ENCODE assay signal across 8 cellular contexts in genomic region chr12:6607751-6608591, GRCh38. TPM values are rescaled to one million over a fixed set of nuclear protein-coding genes. Genes with fewer than 3 reads are reported as not detected.
DNase-seq lines count a peak whose midpoint lies in the region; ATAC-seq and TF ChIP-seq lines count a peak whose summit lies in the region.

No MANE protein-coding gene starts in this region.

- RAD21 ChIA-PET in HCT116 (lab: Charles Lee; ENCODE audit: low non-redundant PET in 1 of 2, low total read pairs in 2 of 2, uncharacterized antibody in 2 of 2, unreplicated experiment in 2 of 2) = no interaction called here

- in situ Hi-C loops in Caki2 (cut with HindIII; ENCODE audit: low pct_unique_long_range_greater_than_20kb, low sequenced_read_pairs) (no loop called here), T47D (cut with HindIII; ENCODE audit: low pct_unique_long_range_greater_than_20kb, low sequenced_read_pairs) (no loop called here)

- peaks cover 37% of the 10 kb centered on the region for H3K79me2 ChIP-seq in HCT116 (ENCODE audit: insufficient read depth, low read length)

- H3K4me3 ChIP-seq in HCT116 (replicated peaks in 1 of 2; ENCODE audit: low read depth in 1 of 2, low read length in 2 of 2) (peak overlapping the region; percentile 30 to 41), left lung (no peak overlapping the region)

- H3K36me3 ChIP-seq in HCT116 (ENCODE audit: control insufficient read depth in 1 of 2, insufficient read depth in 2 of 2, low read length in 2 of 2) (peaks cover 9 to 20% of the 10 kb centered on the region in 2 experiments), left lung (no peaks in the 10 kb centered on the region)

- H3K27me3 ChIP-seq in HCT116 (ENCODE audit: insufficient read depth, low read length) = no peaks in the 10 kb centered on the region
- H3K27me3 ChIP-seq in left lung = no peaks in the 10 kb centered on the region

- H2AFZ ChIP-seq in HCT116 (ENCODE audit: low read depth, low read length, poor library complexity, severe bottlenecking) = peak overlapping the region; percentile 80

- H3K9me3 Mint-ChIP-seq in stimulated activated naive B cell treated with anti-CD40 and anti-IgM and Interleukin-4, amounts not matched to agents 10 μg/mL and 1 μg/mL and 100 μg/mL, for 72 hours = no peaks in the 10 kb centered on the region

- H3K4me3 Mint-ChIP-seq in stimulated activated naive B cell treated with anti-CD40 and anti-IgM and Interleukin-4, amounts not matched to agents 10 μg/mL and 1 μg/mL and 100 μg/mL, for 72 hours = no peak overlapping the region

- no peaks in the 10 kb centered on the region for H3K9me2 ChIP-seq in HCT116 (ENCODE audit: insufficient read depth)

- H3K4me1 ChIP-seq in HCT116 (ENCODE audit: control insufficient read depth in 1 of 2, insufficient read depth in 2 of 2, low read length in 2 of 2) (peaks cover 48 to 59% of the 10 kb centered on the region in 2 experiments), left lung (peaks cover 33 to 47% of the 10 kb centered on the region in 2 donors)

- TF ChIP-seq CTCF in HCT116 (IDR thresholded peaks at IDR 0.05 in 2 of 3, conservative IDR thresholded peaks at IDR 0.05 in 1 of 3; ENCODE audit: borderline replicate concordance in 1 of 3, insufficient read depth in 1 of 3, low read depth in 2 of 3, low read length in 2 of 3) = no peak
- no peak for TF ChIP-seq CTCF in left lung (IDR thresholded peaks at IDR 0.05)

- POLR2A ChIA-PET in HCT116 (lab: Charles Lee) = interaction anchor here (0.6 to 1.6 kb wide), 8 partner anchors 68 to 336 kb away, joined by 3 to 6 read pairs (median 4); partner anchors contain the start of genes C12orf57, GAPDH, RNU7-1 and ZNF384

- DNase-seq in Caki2 (ENCODE audit: low read depth) (peak; percentile 86), HCT116 (ENCODE audit: low read depth, low spot score) (peak; percentile 92), NCI-H2081 (lab: John Stamatoyannopoulos, UW) (peak; percentile 90 to 91), T-helper 1 cell (peak; percentile 44 to 79 (median 63)), T47D (ENCODE audit: low read depth in 1 of 2, low spot score in 1 of 2) (peak; percentile 18 to 92), left lung (no peak)
- peak; percentile 65 for DNase-seq in stimulated activated naive B cell treated with anti-CD40 and anti-IgM and Interleukin-4, amounts not matched to agents 10 μg/mL and 1 μg/mL and 100 μg/mL, for 72 hours

- no peaks in the 10 kb centered on the region for H3K27me3 Mint-ChIP-seq in stimulated activated naive B cell treated with anti-CD40 and anti-IgM and Interleukin-4, amounts not matched to agents 10 μg/mL and 1 μg/mL and 100 μg/mL, for 72 hours

- H3K36me3 Mint-ChIP-seq in stimulated activated naive B cell treated with anti-CD40 and anti-IgM and Interleukin-4, amounts not matched to agents 10 μg/mL and 1 μg/mL and 100 μg/mL, for 72 hours = peaks cover 22 to 27% of the 10 kb centered on the region in 2 donors

- ATAC-seq in HCT116 (peak; percentile 75), left lung (peak; percentile 30), HG03139 (IDR thresholded peaks at IDR 0.05; ENCODE audit: unreplicated experiment) (no peak)
- peak; percentile 52 to 60 for ATAC-seq in stimulated activated naive B cell treated with anti-CD40 and anti-IgM and Interleukin-4, amounts not matched to agents 10 μg/mL and 1 μg/mL and 100 μg/mL, for 72 hours (replicated peaks)

- H3K4me2 ChIP-seq in HCT116 (ENCODE audit: low read length) = peak overlapping the region; percentile 69

- H4K20me1 ChIP-seq in HCT116 (ENCODE audit: insufficient read depth) = no peaks in the 10 kb centered on the region; the same call in 1 of the 2 replicates

- TF ChIP-seq RAD21 in HCT116 (IDR thresholded peaks at IDR 0.05; ENCODE audit: low read depth) = no peak

- peak overlapping the region; percentile 37 for H3K9ac ChIP-seq in HCT116 (ENCODE audit: low read length)

- no peaks in the 10 kb centered on the region for H3K9me3 ChIP-seq in HCT116 (ENCODE audit: control insufficient read depth in 1 of 2, insufficient read depth in 1 of 2, low read depth in 1 of 2, low read length in 2 of 2)
- no peaks in the 10 kb centered on the region for H3K9me3 ChIP-seq in left lung

- BruUV-seq in HCT116 (replicated peaks; lab: Mats Ljungman, UMichigan) = no TSS peak

- intact Hi-C loops in HCT116 (cut with micrococcal nuclease) (loop anchor here (2.0 to 5.0 kb wide), 3 partner anchors 41 to 244 kb away; partner anchors contain the start of genes CDCA3, ING4, NOP2 and USP5), left lung (cut with DNase I) (no loop called here)

- peaks cover 50 to 63% of the 10 kb centered on the region in 2 donors for H3K4me1 Mint-ChIP-seq in stimulated activated naive B cell treated with anti-CD40 and anti-IgM and Interleukin-4, amounts not matched to agents 10 μg/mL and 1 μg/mL and 100 μg/mL, for 72 hours

- H3K27ac ChIP-seq in HCT116 (ENCODE audit: low read depth, low read length) (peak overlapping the region; percentile 77), left lung (peak overlapping the region; percentile 55 to 61)

- no peak overlapping the region for H3K27ac Mint-ChIP-seq in stimulated activated naive B cell treated with anti-CD40 and anti-IgM and Interleukin-4, amounts not matched to agents 10 μg/mL and 1 μg/mL and 100 μg/mL, for 72 hours

- CTCF ChIA-PET in HCT116 (lab: Charles Lee) = interaction anchor here (0.6 to 1.3 kb wide), 3 partner anchors 68 to 81 kb away, joined by 3 to 5 read pairs (median 3); partner anchors contain the start of gene ZNF384

- TF ChIP-seq POLR2A in HCT116 (IDR thresholded peaks at IDR 0.05; ENCODE audit: borderline replicate concordance, extremely low read depth, insufficient read depth, insufficient read length) = no peak

TF ChIP-seq in HCT116, 20 proteins besides CTCF, POLR2A, EP300 and RAD21 (continues in another document):
- TF ChIP-seq SRF (IDR thresholded peaks at IDR 0.05; ENCODE audit: low read depth) (no peak), EZH2 (IDR thresholded peaks at IDR 0.05) (no peak), TCF7L2 (IDR thresholded peaks at IDR 0.05; ENCODE audit: borderline replicate concordance, extremely low read depth, insufficient read depth, insufficient read length) (no peak), FOSL1 (IDR thresholded peaks at IDR 0.05; ENCODE audit: low read depth) (no peak), ZNF274 (IDR thresholded peaks at IDR 0.05; ENCODE audit: low read depth, low read length) (no peak), CEBPB (IDR thresholded peaks at IDR 0.05; ENCODE audit: low read depth) (no peak), POLR2AphosphoS5 (IDR thresholded peaks at IDR 0.05; ENCODE audit: low read depth, low read length) (no peak), CBX3 (IDR thresholded peaks at IDR 0.05; ENCODE audit: low read depth) (no peak), ATF3 (IDR thresholded peaks at IDR 0.05) (no peak), JUND (IDR thresholded peaks at IDR 0.05) (no peak), YY1 (IDR thresholded peaks at IDR 0.05; ENCODE audit: extremely low read depth, insufficient replicate concordance, low read depth, low read length) (no peak), SP1 (IDR thresholded peaks at IDR 0.05; ENCODE audit: low read depth) (no peak), SIN3A (IDR thresholded peaks at IDR 0.05; ENCODE audit: low read depth) (no peak), EGR1 (IDR thresholded peaks at IDR 0.05; ENCODE audit: low read depth) (no peak)

RNA-seq across cellular contexts. Expression of gene CHD4, which starts 0.8 kb away (rescaled TPM):
- 122 and 157 TPM in 2 replicates for total RNA-seq in Caki2 (2014; rRNA removed; shearing (Covaris generic); ENCODE audit: low replicate concordance)
- total RNA-seq in HCT116 (2021; ENCODE audit: unreplicated experiment) (342 TPM), left lung (100 to 1,000 TPM; 159 to 171 TPM)
- polyA plus RNA-seq in HCT116 (2012) = 163 and 189 TPM in 2 replicates

RNA-seq across cellular contexts. Expression of gene LPAR5, which starts 27.8 kb away (rescaled TPM):
- not detected in 2 replicates for total RNA-seq in Caki2 (2014; rRNA removed; shearing (Covaris generic); ENCODE audit: low replicate concordance)
- total RNA-seq in HCT116 (2021; ENCODE audit: unreplicated experiment) (5.2 TPM), left lung (1 to 10 TPM; 1.5 to 2.0 TPM)
- polyA plus RNA-seq in HCT116 (2012) = 5.4 and 6.1 TPM in 2 replicates

RNA-seq across cellular contexts. Expression of gene ACRBP, which starts 39.3 kb away (rescaled TPM):
- 1.9 TPM in 1 of 2 replicates, not detected in the other for total RNA-seq in Caki2 (2014; rRNA removed; shearing (Covaris generic); ENCODE audit: low replicate concordance)
- total RNA-seq in HCT116 (2021; ENCODE audit: unreplicated experiment) = 1.0 TPM
- polyA plus RNA-seq in HCT116 (2012) = 0.98 and 1.4 TPM in 2 replicates
- total RNA-seq in left lung = 1 to 10 TPM; 4.9 to 6.3 TPM

RNA-seq across cellular contexts. Expression of gene NOP2, which starts 39.9 kb away (rescaled TPM):
- total RNA-seq in Caki2 (2014; rRNA removed; shearing (Covaris generic); ENCODE audit: low replicate concordance) = 24.8 and 56.0 TPM in 2 replicates
- total RNA-seq in HCT116 (2021; ENCODE audit: unreplicated experiment) (108 TPM), left lung (10 to 100 TPM; 23.4 to 48.1 TPM)
- 72.5 and 78.0 TPM in 2 replicates for polyA plus RNA-seq in HCT116 (2012)

RNA-seq across cellular contexts. Expression of gene IFFO1, which starts 52.1 kb away (rescaled TPM):
- 15.3 and 15.9 TPM in 2 replicates for total RNA-seq in Caki2 (2014; rRNA removed; shearing (Covaris generic); ENCODE audit: low replicate concordance)
- total RNA-seq in HCT116 (2021; ENCODE audit: unreplicated experiment) (0.34 TPM), left lung (10 to 100 TPM; 15.2 to 27.9 TPM)
- polyA plus RNA-seq in HCT116 (2012) = 0.14 and 0.17 TPM in 2 replicates

Comparison
In these comparisons a context has a peak if more than half of its experiments do, and no peak if none do; other contexts are left out.
1. DNase-seq: peak in Caki2 (single experiment), HCT116 (single experiment), NCI-H2081 (2 of 2), T-helper 1 cell (5 of 5), T47D (2 of 2) and stimulated activated naive B cell treated with anti-CD40 and anti-IgM and Interleukin-4, amounts not matched to agents 10 μg/mL and 1 μg/mL and 100 μg/mL, for 72 hours (single experiment); none in left lung (0 of 2).
2. H3K4me3 ChIP-seq: peak in HCT116 (2 of 2); none in left lung (0 of 2).